In the genomic region with DNA sequence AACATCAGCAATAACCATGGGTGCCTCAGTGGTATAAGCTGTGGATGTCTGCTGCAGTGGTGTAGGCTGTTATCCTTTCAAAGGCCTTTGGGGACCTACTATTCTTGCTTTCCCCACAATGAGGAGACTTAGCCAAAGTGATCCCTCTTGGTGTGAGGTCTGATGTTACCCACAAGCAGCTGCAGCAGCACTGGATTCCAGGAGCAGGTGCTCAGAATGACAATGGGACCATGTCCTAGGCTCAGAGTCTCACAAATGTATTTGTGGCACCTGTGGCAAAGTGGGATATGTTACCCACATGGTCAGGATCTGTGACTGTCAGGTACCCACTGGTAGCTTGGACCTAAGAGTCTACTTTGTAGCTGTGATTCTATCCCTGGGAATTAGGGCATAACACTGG, we compare ENCODE assay signal across 31 cellular contexts.
"Had no signal": no experiment of that assay in that cellular context is flagged by ENCODE, and none has a peak within 500 bp of the region (broad histone marks: within the 10 kb centered on the region; RNA-seq: fewer than 3 reads in every experiment).

No MANE protein-coding gene starts in this region.

- H3K36me3 Mint-ChIP-seq: natural killer cell had no signal

- H3K4me1 Mint-ChIP-seq: stimulated activated naive B cell treated with anti-CD40 and anti-IgM and Interleukin-4, amounts not matched to agents 10 μg/mL and 1 μg/mL and 100 μg/mL, for 72 hours had no signal

- H3K27me3 ChIP-seq: ovary, right lobe of liver, sigmoid colon, spleen, suprapubic skin, testis, tibial artery, transverse colon, upper lobe of right lung, uterus had no signal

- H3K9me3 Mint-ChIP-seq: natural killer cell; stimulated activated naive B cell treated with anti-CD40 and anti-IgM and Interleukin-4, amounts not matched to agents 10 μg/mL and 1 μg/mL and 100 μg/mL, for 72 hours; stimulated activated naive CD8-positive, alpha-beta T cell treated with anti-CD3 and anti-CD28 coated beads, Interleukin-15, amount 100 ng/mL, for 72 hours; type B pancreatic cell had no signal

- DNase-seq: naive thymus-derived CD4-positive, alpha-beta T cell; natural killer cell; occipital lobe; ovary; posterior cingulate gyrus; psoas muscle; right cardiac atrium; right lobe of liver; sigmoid colon; spleen; stimulated activated CD4-positive, alpha-beta T cell treated with anti-CD3 and anti-CD28 coated beads, Interleukin-12 subunit alpha, Interleukin-12 subunit beta, amount 100 ng/mL, for 4 hours; stimulated activated CD4-positive, alpha-beta T cell treated with anti-CD3 and anti-CD28 coated beads, Interleukin-1b, Interleukin-23, amount 100 ng/mL, for 48 hours; stimulated activated CD4-positive, alpha-beta T cell treated with anti-CD3 and anti-CD28 coated beads, Interleukin-4, amount 100 ng/mL, for 1 hour; stimulated activated CD4-positive, alpha-beta T cell treated with anti-CD3 and anti-CD28 coated beads, Interleukin-4, amount 100 ng/mL, for 4 hours; stimulated activated CD8-positive, alpha-beta memory T cell treated with anti-CD3 and anti-CD28 coated beads, Interleukin-4, amount 100 ng/mL, for 48 hours; stimulated activated naive B cell treated with anti-CD40 and anti-IgM and Interleukin-4, amounts not matched to agents 10 μg/mL and 1 μg/mL and 100 μg/mL, for 72 hours; stimulated activated naive CD8-positive, alpha-beta T cell treated with anti-CD3 and anti-CD28 coated beads, Interleukin-15, amount 100 ng/mL, for 72 hours; stimulated activated naive CD8-positive, alpha-beta T cell treated with anti-CD3 and anti-CD28 coated beads, Interleukin-15, Interleukin-2, amounts not matched to agents 100 U/mL and 50 U/mL, for 24 hours; substantia nigra; testis; tibial artery; transverse colon; upper lobe of right lung; uterus had no signal

- H3K27ac Mint-ChIP-seq: naive thymus-derived CD4-positive, alpha-beta T cell; natural killer cell; nephron; progenitor cell of endocrine pancreas; stimulated activated naive B cell treated with anti-CD40 and anti-IgM and Interleukin-4, amounts not matched to agents 10 μg/mL and 1 μg/mL and 100 μg/mL, for 72 hours; stimulated activated naive CD8-positive, alpha-beta T cell treated with anti-CD3 and anti-CD28 coated beads, Interleukin-15, amount 100 ng/mL, for 72 hours; type B pancreatic cell had no signal

- H3K27ac ChIP-seq: ovary, parathyroid adenoma, psoas muscle, right lobe of liver, sigmoid colon, skin epidermis, spleen, suprapubic skin, testis, tibial artery, transverse colon, upper lobe of right lung, uterus had no signal

- H3K9me3 ChIP-seq: ovary, right lobe of liver, sigmoid colon, suprapubic skin, testis, transverse colon, upper lobe of right lung, uterus had no signal

- H3K4me1 ChIP-seq: parathyroid adenoma, psoas muscle, right lobe of liver, sigmoid colon, suprapubic skin, testis, tibial artery, transverse colon, upper lobe of right lung, uterus had no signal

- H3K36me3 ChIP-seq: ovary, right lobe of liver, transverse colon, upper lobe of right lung, uterus had no signal

- H3K4me3 ChIP-seq: ovary, psoas muscle, right lobe of liver, sigmoid colon, skin epidermis, smooth muscle cell, spleen, suprapubic skin, testis, tibial artery, transverse colon, upper lobe of right lung, uterus had no signal

- ATAC-seq: naive thymus-derived CD4-positive, alpha-beta T cell; natural killer cell; stimulated activated naive B cell treated with anti-CD40 and anti-IgM and Interleukin-4, amounts not matched to agents 10 μg/mL and 1 μg/mL and 100 μg/mL, for 72 hours; stimulated activated naive CD8-positive, alpha-beta T cell treated with anti-CD3 and anti-CD28 coated beads, Interleukin-15, amount 100 ng/mL, for 72 hours had no signal

- H3K4me3 Mint-ChIP-seq: naive thymus-derived CD4-positive, alpha-beta T cell; natural killer cell; nephron; stimulated activated naive B cell treated with anti-CD40 and anti-IgM and Interleukin-4, amounts not matched to agents 10 μg/mL and 1 μg/mL and 100 μg/mL, for 72 hours; stimulated activated naive CD8-positive, alpha-beta T cell treated with anti-CD3 and anti-CD28 coated beads, Interleukin-15, amount 100 ng/mL, for 72 hours; type B pancreatic cell had no signal
